Comparison of ENCODE assay signal across 1 cellular context in the genomic region with DNA sequence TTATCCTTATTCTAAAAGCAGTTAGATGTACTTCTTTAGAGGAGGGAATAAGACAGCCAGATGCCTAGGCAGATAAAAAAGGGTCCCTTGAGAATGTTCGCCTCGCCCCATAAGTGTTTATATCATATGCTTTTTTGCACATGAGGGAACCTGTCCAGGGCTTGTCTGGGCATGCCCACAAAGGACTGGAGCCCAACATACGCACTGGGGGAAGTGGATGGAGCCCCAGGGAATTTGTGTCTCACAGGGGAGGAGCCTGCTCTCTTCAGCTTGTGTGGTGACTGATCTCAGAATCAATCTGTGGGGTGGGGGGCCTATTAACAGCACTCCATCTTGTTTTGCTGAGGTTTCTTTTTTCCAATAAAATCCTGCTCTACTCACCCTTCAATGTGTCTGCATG.
TF ChIP-seq lines count a peak whose summit lies in the region.

No MANE protein-coding gene starts in this region.

TF ChIP-seq in GM23338, 12 proteins besides CTCF, POLR2A, EP300 and RAD21:
- TF ChIP-seq ZNF114 (CRISPR knock-in tag; IDR thresholded peaks at IDR 0.05) (no peak), EZH2phosphoT487 (IDR thresholded peaks at IDR 0.05; ENCODE audit: unreplicated experiment) (no peak), STAT1 (IDR thresholded peaks at IDR 0.05; ENCODE audit: unreplicated experiment) (no peak)
TF ChIP-seq in GM23338: peak in this region for 0.
